In genomic region chr21:41169258-41169576, GRCh38 we compare ENCODE assay signal across 9 cellular contexts. TPM values are rescaled to one million over a fixed set of nuclear protein-coding genes. Genes with fewer than 3 reads are reported as not detected.
DNase-seq lines count a peak whose midpoint lies in the region; ATAC-seq and TF ChIP-seq lines count a peak whose summit lies in the region.
"Had no signal": no experiment of that assay in that cellular context is flagged by ENCODE, and none has a peak within 500 bp of the region (broad histone marks: within the 10 kb centered on the region; RNA-seq: fewer than 3 reads in every experiment).

No MANE protein-coding gene starts in this region.

- no peaks in the 10 kb centered on the region for H3K79me2 ChIP-seq in KMS-11 (ENCODE audit: insufficient read depth, low read depth)

- H3K4me1 ChIP-seq in A673 (ENCODE audit: insufficient read depth, low read length, poor library complexity, severe bottlenecking) (no peaks in the 10 kb centered on the region), KMS-11 (ENCODE audit: low read depth, poor library complexity, severe bottlenecking) (peaks cover 15% of the 10 kb centered on the region), endodermal cell (ENCODE audit: control insufficient read depth, insufficient read depth, low read length) (no peaks in the 10 kb centered on the region)

- H3K27ac Mint-ChIP-seq in endodermal cell = no peak overlapping the region
- no peak overlapping the region for H3K27ac Mint-ChIP-seq in natural killer cell treated with Interleukin-12 subunit alpha and Interleukin-12 subunit beta and Interleukin-15 and Interleukin-18, amount 100 ng/mL, for 72 hours

- H2AFZ ChIP-seq in KMS-11 (ENCODE audit: low read depth) = peak overlapping the region; percentile 58; the same call in 1 of the 2 replicates

- TF ChIP-seq CTCF in A673 (conservative IDR thresholded peaks at IDR 0.05; ENCODE audit: low read depth, low read length) (no peak), KMS-11 (conservative IDR thresholded peaks at IDR 0.05; ENCODE audit: low read depth, low read length) (no peak), endodermal cell (conservative IDR thresholded peaks at IDR 0.05) (no peak)

- intact Hi-C loops in A673 (cut with micrococcal nuclease; ENCODE audit: unreplicated experiment) = no loop called here

- H3K27ac ChIP-seq in A673 (ENCODE audit: low read depth, low read length, poor library complexity, severe bottlenecking) (no peak overlapping the region), KMS-11 (no peak overlapping the region), endodermal cell (ENCODE audit: low read depth, low read length) (no peak overlapping the region)

- CTCF ChIA-PET in A673 (lab: Charles Lee) = interaction anchor here (0.6 kb wide), 1 partner anchor 475 kb away, joined by 3 read pairs; no protein-coding TSS in a partner anchor

- no peaks in the 10 kb centered on the region for H3K36me3 Mint-ChIP-seq in endodermal cell (ENCODE audit: low read depth)
- H3K36me3 Mint-ChIP-seq in natural killer cell treated with Interleukin-12 subunit alpha and Interleukin-12 subunit beta and Interleukin-15 and Interleukin-18, amount 100 ng/mL, for 72 hours = no peaks in the 10 kb centered on the region

- H3K4me3 ChIP-seq in A673 (ENCODE audit: low read depth, low read length, poor library complexity, severe bottlenecking) (peak overlapping the region; percentile 55), KMS-11 (IDR thresholded peaks at IDR 0.05; ENCODE audit: insufficient read depth, low read depth, low read length) (no peak overlapping the region), endodermal cell (ENCODE audit: low read length) (peak overlapping the region; percentile 71)

- peaks cover 16% of the 10 kb centered on the region for H3K27me3 ChIP-seq in A673 (replicated peaks; ENCODE audit: insufficient read depth, low read depth, low read length, poor library complexity)
- H3K27me3 ChIP-seq in KMS-11 (ENCODE audit: insufficient read depth, low read depth) = no peaks in the 10 kb centered on the region
- H3K27me3 ChIP-seq in endodermal cell (ENCODE audit: control insufficient read depth, insufficient read depth, low read length, poor library complexity, severe bottlenecking) = peaks cover 37% of the 10 kb centered on the region

- H3K9me3 ChIP-seq in A673 (ENCODE audit: low read depth, low read length, poor library complexity, severe bottlenecking) (no peaks in the 10 kb centered on the region), endodermal cell (ENCODE audit: control insufficient read depth, low read length) (no peaks in the 10 kb centered on the region)

- H3K27me3 Mint-ChIP-seq in endodermal cell (ENCODE audit: insufficient read depth) = peaks cover 29% of the 10 kb centered on the region
- peaks cover 33% of the 10 kb centered on the region in 2 donors for H3K27me3 Mint-ChIP-seq in natural killer cell treated with Interleukin-12 subunit alpha and Interleukin-12 subunit beta and Interleukin-15 and Interleukin-18, amount 100 ng/mL, for 72 hours

- no peak for DNase-seq in A673 (ENCODE audit: low spot score)
- DNase-seq in endodermal cell = no peak
- no peak for DNase-seq in natural killer cell treated with Interleukin-12 subunit alpha and Interleukin-12 subunit beta and Interleukin-15 and Interleukin-18, amount 100 ng/mL, for 72 hours (ENCODE audit: low spot score)
- DNase-seq in NCI-H1092 treated with DMSO at 0.1 percent for 48 hours (lab: John Stamatoyannopoulos, UW) = no peak
- no peak for DNase-seq in SKM-1 (lab: John Stamatoyannopoulos, UW; ENCODE audit: unreplicated experiment)
- DNase-seq: NCI-H1694 treated with DMSO at 0.1 percent for 48 hours had no signal

- WGBS in endodermal cell (ENCODE audit: insufficient coverage in 1 of 2, insufficient read length in 1 of 2), 2 experiments = 17 to 32% methylated on average over 2 to 3 of the region's 3 CpGs

- no peaks in the 10 kb centered on the region for H4K20me1 ChIP-seq in KMS-11 (ENCODE audit: insufficient read depth)

- H3K36me3 ChIP-seq in A673 (ENCODE audit: insufficient read depth, low read length, poor library complexity, severe bottlenecking) = no peaks in the 10 kb centered on the region
- H3K36me3 ChIP-seq in KMS-11 (ENCODE audit: insufficient read depth) = no peaks in the 10 kb centered on the region
- H3K36me3 ChIP-seq in endodermal cell (ENCODE audit: control insufficient read depth, insufficient read depth, low read length) = no peaks in the 10 kb centered on the region

- no peaks in the 10 kb centered on the region for H3K9me3 Mint-ChIP-seq in endodermal cell
- H3K9me3 Mint-ChIP-seq in natural killer cell treated with Interleukin-12 subunit alpha and Interleukin-12 subunit beta and Interleukin-15 and Interleukin-18, amount 100 ng/mL, for 72 hours = no peaks in the 10 kb centered on the region

- POLR2A ChIA-PET in A673 (lab: Charles Lee; ENCODE audit: low non-redundant PET) = no interaction called here

- peaks cover 13% of the 10 kb centered on the region for H3K4me1 Mint-ChIP-seq in endodermal cell
- H3K4me1 Mint-ChIP-seq in natural killer cell treated with Interleukin-12 subunit alpha and Interleukin-12 subunit beta and Interleukin-15 and Interleukin-18, amount 100 ng/mL, for 72 hours (ENCODE audit: low read depth in 2 of 2) = peaks cover 6 to 9% of the 10 kb centered on the region in 2 donors

- no TSS peak for BruUV-seq in A673 (replicated peaks; lab: Mats Ljungman, UMichigan)

- H3K9ac ChIP-seq in KMS-11 (peak overlapping the region; percentile 11; the same call in 1 of the 2 replicates), endodermal cell (ENCODE audit: extremely low read depth, low read length, poor library complexity, severe bottlenecking) (peak overlapping the region; percentile 22)

- peak overlapping the region; percentile 96 for H3K4me2 ChIP-seq in KMS-11

- peak overlapping the region; percentile 62 for H3K4me3 Mint-ChIP-seq in endodermal cell
- peak overlapping the region; percentile 78 for H3K4me3 Mint-ChIP-seq in natural killer cell treated with Interleukin-12 subunit alpha and Interleukin-12 subunit beta and Interleukin-15 and Interleukin-18, amount 100 ng/mL, for 72 hours

- ATAC-seq in natural killer cell treated with Interleukin-12 subunit alpha and Interleukin-12 subunit beta and Interleukin-15 and Interleukin-18, amount 100 ng/mL, for 72 hours = no peak
- ATAC-seq in HG03354 (IDR thresholded peaks at IDR 0.05; ENCODE audit: poor library complexity, severe bottlenecking, unreplicated experiment) = no peak
- no peak for ATAC-seq in GM21390 (IDR thresholded peaks at IDR 0.05; ENCODE audit: unreplicated experiment)

RNA-seq across cellular contexts. Expression of gene BACE2, which starts 1.3 kb away (rescaled TPM):
- total RNA-seq in A673 (2021) (6.9 and 8.0 TPM in 2 replicates), endodermal cell (10 to 100 TPM in 1 of 2 donors, 1 to 10 TPM in 1; 9.1 to 16.7 TPM)
- polyA plus RNA-seq in endodermal cell (2013, experiment 1 of 2) = 11.3 TPM
- 8.9 TPM for polyA plus RNA-seq in endodermal cell (2013, experiment 2 of 2)
- total RNA-seq in natural killer cell treated with Interleukin-12 subunit alpha and Interleukin-12 subunit beta and Interleukin-15 and Interleukin-18, amount 100 ng/mL, for 72 hours = 1 to 10 TPM in 1 of 2 donors, under 1 TPM in 1; 0.21 to 2.6 TPM
